ENCODE assay signal across 30 cellular contexts in the genomic region with DNA sequence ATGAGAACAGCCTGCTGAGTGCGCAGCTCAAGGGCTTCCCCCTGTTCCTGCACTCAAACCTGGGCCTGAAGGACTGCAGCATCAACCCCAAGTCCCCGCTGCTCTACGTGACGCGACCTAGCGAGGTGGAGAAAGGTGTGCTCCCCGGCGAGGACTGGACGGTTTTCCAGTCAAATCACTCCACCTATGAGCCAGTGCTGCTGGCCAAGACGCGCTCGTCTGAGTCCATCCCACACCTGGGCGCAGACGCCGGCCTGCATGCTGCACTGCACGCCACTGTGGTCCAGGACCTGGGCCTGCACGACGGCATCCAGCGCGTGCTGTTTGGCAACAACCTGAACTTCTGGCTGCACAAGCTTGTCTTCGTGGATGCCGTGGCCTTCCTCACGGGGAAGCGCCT.
"Had no signal": no experiment of that assay in that cellular context is flagged by ENCODE, and none has a peak within 500 bp of the region (broad histone marks: within the 10 kb centered on the region; RNA-seq: fewer than 3 reads in every experiment).

No MANE protein-coding gene starts in this region.

- H3K27ac ChIP-seq: brain microvascular endothelial cell, cardiac muscle cell, KMS-11, Peyer's patch, WERI-Rb-1 had no signal

- H3K9me3 ChIP-seq: Peyer's patch had no signal

- ATAC-seq: activated T-cell treated with anti-CD3 and anti-CD28 coated beads, Interleukin-2, amount 50 U/mL, for 72 hours; PC-3; Right ventricle myocardium inferior had no signal

- DNase-seq: activated CD4-positive, alpha-beta T cell treated with anti-CD3 and anti-CD28 coated beads, Interleukin-2, amount 10 ng/mL, durations not matched to agents 24 days and 14 days; activated CD4-positive, alpha-beta T cell treated with anti-CD3 and anti-CD28 coated beads, Interleukin-2, amount 50 U/mL, for 4 hours; activated CD8-positive, alpha-beta T cell treated with anti-CD3 and anti-CD28 coated beads for 36 hours; activated effector memory CD4-positive, alpha-beta T cell treated with anti-CD3 and anti-CD28 coated beads, Interleukin-2, amount 50 U/mL, for 16 hours; activated naive CD4-positive, alpha-beta T cell; activated naive CD4-positive, alpha-beta T cell treated with anti-CD3 and anti-CD28 coated beads, Interleukin-2, amount 50 U/mL, for 16 hours; activated naive CD8-positive, alpha-beta T cell treated with anti-CD3 and anti-CD28 coated beads for 36 hours; activated T-cell treated with anti-CD3 and anti-CD28 coated beads, Interleukin-2, amount 50 U/mL, for 1 hour; activated T-cell treated with anti-CD3 and anti-CD28 coated beads, Interleukin-2, amount 50 U/mL, for 72 hours; amniotic stem cell; brain microvascular endothelial cell; MM.1S; MV-4-11; NCI-H1092; NCI-H1436 treated with DMSO at 0.1 percent for 48 hours; NCI-H1694 treated with DMSO at 0.1 percent for 48 hours; NCI-H2029; NCI-H345; NCI-H524 treated with DMSO at 0.1 percent for 48 hours; PC-3; Peyer's patch; RPMI8226; SW 1271; T-helper 1 cell; T-helper 2 cell; T-helper 9 cell; WERI-Rb-1 had no signal

- H3K4me2 ChIP-seq: KMS-11 had no signal

- H3K27me3 ChIP-seq: brain microvascular endothelial cell, cardiac muscle cell, Peyer's patch had no signal

- H3K4me3 ChIP-seq: cardiac muscle cell, Peyer's patch had no signal

- H3K9ac ChIP-seq: KMS-11 had no signal
